In genomic region chr12:91657016-91657415, GRCh38 we compare ENCODE assay signal across 4 cellular contexts.
"Had no signal": no experiment of that assay in that cellular context is flagged by ENCODE, and none has a peak within 500 bp of the region (broad histone marks: within the 10 kb centered on the region; RNA-seq: fewer than 3 reads in every experiment).

No MANE protein-coding gene starts in this region.

- H3K9me3 Mint-ChIP-seq: GM23338, H9 had no signal

- H3K4me1 Mint-ChIP-seq: GM23338, H9 had no signal

- DNase-seq: H9, HCEC 1CT, IMR-90 had no signal

- H3K4me3 Mint-ChIP-seq: GM23338, H9 had no signal

- H3K27ac Mint-ChIP-seq: GM23338, H9 had no signal

- H3K4me3 ChIP-seq: GM23338 had no signal
